30 cellular contexts compared by ENCODE assay signal in genomic region chr5:32156635-32157034, GRCh38.
"Had no signal": no experiment of that assay in that cellular context is flagged by ENCODE, and none has a peak within 500 bp of the region (broad histone marks: within the 10 kb centered on the region; RNA-seq: fewer than 3 reads in every experiment).

No MANE protein-coding gene starts in this region.

- H3K36me3 ChIP-seq: esophagus muscularis mucosa, pancreas, stomach, thyroid gland had no signal

- H3K27me3 ChIP-seq: esophagus muscularis mucosa, foreskin keratinocyte, heart left ventricle, pancreas, stomach, thyroid gland, upper lobe of right lung had no signal

- H3K27ac ChIP-seq: esophagus muscularis mucosa, foreskin keratinocyte, heart left ventricle, pancreas, psoas muscle, thyroid gland, upper lobe of right lung had no signal

- H3K9me3 Mint-ChIP-seq: activated naive CD4-positive, alpha-beta T cell treated with anti-CD3 and anti-CD28 coated beads, Interleukin-2, amount 50 U/mL, for 24 hours; central memory CD8-positive, alpha-beta T cell; dendritic cell treated with granulocyte-macrophage colony-stimulating factor and Interleukin-4, amounts not matched to agents 40 ng/mL and 50 ng/mL, for 4 days; naive thymus-derived CD4-positive, alpha-beta T cell; stimulated activated memory B cell treated with anti-CD40 and anti-IgM and Interleukin-4, amounts not matched to agents 10 μg/mL and 1 μg/mL and 100 μg/mL, for 72 hours; T-helper 2 cell treated with Interferon-gamma antibody and Interleukin-4, amounts not matched to agents 5 μg/mL and 100 μg/mL, for 36 hours had no signal

- H3K9me3 ChIP-seq: esophagus muscularis mucosa, heart left ventricle, pancreas, psoas muscle, stomach, thyroid gland, upper lobe of right lung had no signal

- H3K27ac Mint-ChIP-seq: activated naive CD4-positive, alpha-beta T cell treated with anti-CD3 and anti-CD28 coated beads, Interleukin-2, amount 50 U/mL, for 24 hours; activated T-helper 2 cell treated with anti-CD3 and anti-CD28 coated beads, Interferon-gamma antibody, Interleukin-2, Interleukin-4, amounts not matched to agents 10 μg/mL and 5 μg/mL and 100 μg/mL, durations not matched to agents 14 hours and 24 hours and 36 hours; dendritic cell treated with granulocyte-macrophage colony-stimulating factor and Interleukin-4, amounts not matched to agents 40 ng/mL and 50 ng/mL, for 4 days; mesothelial cell of epicardium; stimulated activated memory B cell treated with anti-CD40 and anti-IgM and Interleukin-4, amounts not matched to agents 10 μg/mL and 1 μg/mL and 100 μg/mL, for 72 hours; T-helper 2 cell treated with Interferon-gamma antibody and Interleukin-4, amounts not matched to agents 5 μg/mL and 100 μg/mL, for 36 hours had no signal

- H3K4me3 Mint-ChIP-seq: activated naive CD4-positive, alpha-beta T cell treated with anti-CD3 and anti-CD28 coated beads, Interleukin-2, amount 50 U/mL, for 24 hours; central memory CD8-positive, alpha-beta T cell; dendritic cell treated with granulocyte-macrophage colony-stimulating factor and Interleukin-4, amounts not matched to agents 40 ng/mL and 50 ng/mL, for 4 days; mesothelial cell of epicardium; stimulated activated memory B cell treated with anti-CD40 and anti-IgM and Interleukin-4, amounts not matched to agents 10 μg/mL and 1 μg/mL and 100 μg/mL, for 72 hours; T-helper 2 cell treated with Interferon-gamma antibody and Interleukin-4, amounts not matched to agents 5 μg/mL and 100 μg/mL, for 36 hours had no signal

- H3K4me3 ChIP-seq: esophagus muscularis mucosa, heart left ventricle, pancreas, psoas muscle, smooth muscle cell, stomach, thyroid gland, upper lobe of right lung had no signal

- H3K27me3 Mint-ChIP-seq: activated naive CD4-positive, alpha-beta T cell treated with anti-CD3 and anti-CD28 coated beads, Interleukin-2, amount 50 U/mL, for 24 hours; central memory CD8-positive, alpha-beta T cell; dendritic cell treated with granulocyte-macrophage colony-stimulating factor and Interleukin-4, amounts not matched to agents 40 ng/mL and 50 ng/mL, for 4 days; naive thymus-derived CD4-positive, alpha-beta T cell; stimulated activated memory B cell treated with anti-CD40 and anti-IgM and Interleukin-4, amounts not matched to agents 10 μg/mL and 1 μg/mL and 100 μg/mL, for 72 hours had no signal

- DNase-seq: activated CD4-positive, alpha-beta T cell treated with anti-CD3 and anti-CD28 coated beads for 48 hours; activated CD4-positive, alpha-beta T cell treated with anti-CD3 and anti-CD28 coated beads, Interleukin-2, amount 50 U/mL, for 48 hours; activated CD8-positive, alpha-beta memory T cell treated with anti-CD3 and anti-CD28 coated beads for 24 hours; activated CD8-positive, alpha-beta memory T cell treated with anti-CD3 and anti-CD28 coated beads, Interleukin-2, amount 50 U/mL, for 48 hours; activated T-cell treated with anti-CD3 and anti-CD28 coated beads, Interleukin-2, amount 50 U/mL, for 48 hours; anterior cingulate cortex; foreskin keratinocyte; heart left ventricle; left ventricle myocardium superior; naive thymus-derived CD4-positive, alpha-beta T cell; nucleus accumbens; pancreas; psoas muscle; stimulated activated CD4-positive, alpha-beta T cell treated with anti-CD3 and anti-CD28 coated beads, Interleukin-1b, Interleukin-23, amount 100 ng/mL, for 48 hours; stimulated activated CD4-positive, alpha-beta T cell treated with anti-CD3 and anti-CD28 coated beads, Interleukin-4, amount 100 ng/mL, for 4 hours; stimulated activated CD8-positive, alpha-beta memory T cell treated with anti-CD3 and anti-CD28 coated beads, Interleukin-4, amount 100 ng/mL, for 48 hours; stomach; T-helper 1 cell; thyroid gland; upper lobe of right lung had no signal

- ATAC-seq: activated CD4-positive, CD25-positive, alpha-beta regulatory T cell treated with anti-CD3 and anti-CD28 coated beads, Interleukin-2, amount 50 U/mL, for 24 hours; foreskin keratinocyte; left ventricle myocardium superior; naive thymus-derived CD4-positive, alpha-beta T cell; pancreas; psoas muscle; stimulated activated memory B cell treated with anti-CD40 and anti-IgM and Interleukin-4, amounts not matched to agents 10 μg/mL and 1 μg/mL and 100 μg/mL, for 72 hours; upper lobe of right lung had no signal
